In the genomic region with DNA sequence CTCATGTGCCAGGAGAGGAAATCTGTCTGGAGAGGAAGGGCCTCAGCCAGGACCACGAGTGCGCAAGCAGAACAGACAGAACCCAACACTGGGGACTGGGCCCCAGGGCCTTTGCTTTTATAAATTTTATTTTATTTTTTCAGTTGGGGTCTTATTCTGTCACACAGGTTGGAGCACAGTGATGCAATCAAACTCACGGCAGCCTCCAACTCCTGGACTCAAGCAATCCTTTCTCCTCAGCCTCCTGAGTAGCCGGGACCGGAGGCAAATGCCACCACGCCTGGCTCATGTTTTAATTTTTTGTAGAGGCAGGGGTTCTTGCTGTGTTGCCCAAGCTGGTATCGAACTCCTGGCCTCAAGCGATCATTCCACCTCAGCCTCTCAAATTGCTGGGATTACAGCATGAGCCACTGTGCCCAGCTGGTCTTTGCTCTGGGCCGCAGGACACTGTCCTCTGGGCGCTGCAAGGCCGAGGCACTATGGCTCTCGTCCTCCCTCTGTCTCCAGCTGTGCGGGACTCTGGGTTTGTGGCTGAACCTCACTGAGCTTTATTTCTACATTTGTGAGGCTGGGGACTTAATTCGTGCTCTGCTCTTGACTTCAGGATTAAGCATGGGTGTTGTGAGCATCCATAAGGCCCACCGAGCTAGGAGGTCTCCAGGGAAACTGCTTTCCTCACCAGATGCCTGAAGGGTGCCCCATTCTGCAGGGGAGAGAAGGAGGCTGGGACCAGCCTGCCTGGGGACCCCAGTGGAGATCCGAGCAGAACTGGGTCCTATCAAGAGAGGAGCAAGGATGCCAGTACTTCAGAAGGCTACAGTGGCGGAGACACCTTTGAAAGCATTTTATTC, we compare ENCODE assay signal across 19 cellular contexts.
DNase-seq lines count a peak whose midpoint lies in the region; ATAC-seq and TF ChIP-seq lines count a peak whose summit lies in the region.
"Had no signal": no experiment of that assay in that cellular context is flagged by ENCODE, and none has a peak within 500 bp of the region (broad histone marks: within the 10 kb centered on the region; RNA-seq: fewer than 3 reads in every experiment).

No MANE protein-coding gene starts in this region.

- no peak overlapping the region for H3K18ac ChIP-seq in H9 (ENCODE audit: insufficient read length, low read depth, low read length)

- H2BK120ac ChIP-seq in H9 (ENCODE audit: low read depth, low read length, poor library complexity, severe bottlenecking) = no peak overlapping the region

- no peak overlapping the region for H3T11ph ChIP-seq in H9 (ENCODE audit: low read length)

- no peak overlapping the region for H4K91ac ChIP-seq in H9 (ENCODE audit: insufficient read length, low read depth, low read length)

- H3K4me1 Mint-ChIP-seq in H9 = peaks cover 31 to 40% of the 10 kb centered on the region in 2 experiments

- H2BK12ac ChIP-seq in H9 (ENCODE audit: insufficient read length, low read depth, low read length) = no peak overlapping the region

- peaks cover 14% of the 10 kb centered on the region for H3K27me3 Mint-ChIP-seq in H9 (ENCODE audit: low read depth)

- H2BK20ac ChIP-seq in H9 (ENCODE audit: low read depth, low read length, poor library complexity, severe bottlenecking) = no peak overlapping the region

- H3K14ac ChIP-seq in H9 (ENCODE audit: insufficient read depth, low read length) = no peak overlapping the region

- H3K4me3 ChIP-seq in coronary artery (no peak overlapping the region), lower lobe of right lung (no peak overlapping the region), sigmoid colon (no peak overlapping the region), OCI-LY7 (ENCODE audit: low read depth, low read length, poor library complexity, severe bottlenecking) (no peak overlapping the region)
- H3K4me3 ChIP-seq: MG63 had no signal

- H3K9ac ChIP-seq in H9 (ENCODE audit: extremely low read depth, insufficient read length, low read length) = no peak overlapping the region

- no peaks in the 10 kb centered on the region for H3K9me2 ChIP-seq in OCI-LY7 (ENCODE audit: insufficient read depth, low read length)

- H3K36me3 Mint-ChIP-seq in H9 (ENCODE audit: insufficient read depth in 1 of 3, low read depth in 3 of 3) = no peaks in the 10 kb centered on the region

- H3K4me1 ChIP-seq in H9 (ENCODE audit: insufficient read depth, low read length) (0 out of 2 replicates have a peak, but pooled peaks cover 2% of the 10 kb centered on the region), lower lobe of right lung (no peaks in the 10 kb centered on the region), sigmoid colon (no peaks in the 10 kb centered on the region), OCI-LY7 (ENCODE audit: insufficient read depth, low read length, poor library complexity, severe bottlenecking) (no peaks in the 10 kb centered on the region)

- no peak for ATAC-seq in lower lobe of right lung

- H3K79me2 ChIP-seq in H9 (ENCODE audit: insufficient read depth, low read length) = no peaks in the 10 kb centered on the region
- no peaks in the 10 kb centered on the region for H3K79me2 ChIP-seq in OCI-LY7 (ENCODE audit: insufficient read depth, low read depth, low read length)

- no peak overlapping the region for H4K8ac ChIP-seq in H9 (replicated peaks; ENCODE audit: insufficient read length, low read depth, low read length)

- H3K9me3 ChIP-seq in H9 (ENCODE audit: control insufficient read depth, low read depth, low read length) = no peaks in the 10 kb centered on the region
- no peaks in the 10 kb centered on the region for H3K9me3 ChIP-seq in lower lobe of right lung
- no peaks in the 10 kb centered on the region for H3K9me3 ChIP-seq in sigmoid colon
- no peaks in the 10 kb centered on the region for H3K9me3 ChIP-seq in OCI-LY7 (ENCODE audit: low read length)
- H3K9me3 ChIP-seq: MG63 had no signal

- no peak overlapping the region for H2BK15ac ChIP-seq in H9 (ENCODE audit: low read depth, low read length)

- H4K5ac ChIP-seq in H9 (ENCODE audit: insufficient read length, low read depth, low read length) = no peak overlapping the region

- BruUV-seq in OCI-LY7 (replicated peaks; lab: Mats Ljungman, UMichigan) = no TSS peak

- H3K23ac ChIP-seq in H9 (ENCODE audit: insufficient read length, low read depth, low read length) = no peak overlapping the region

- TF ChIP-seq POLR2A in sigmoid colon (IDR thresholded peaks at IDR 0.05) = no peak

- H3K27ac ChIP-seq in H9 (ENCODE audit: insufficient read length, low read depth, low read length) = no peak overlapping the region
- no peak overlapping the region for H3K27ac ChIP-seq in coronary artery
- no peak overlapping the region for H3K27ac ChIP-seq in lower lobe of right lung
- no peak overlapping the region for H3K27ac ChIP-seq in sigmoid colon
- H3K27ac ChIP-seq in OCI-LY7 (ENCODE audit: low read depth, low read length, poor library complexity, severe bottlenecking) = no peak overlapping the region

- H3K56ac ChIP-seq in H9 (ENCODE audit: insufficient read length, low read depth, low read length) = no peak overlapping the region

- CTCF ChIA-PET in OCI-LY7 (lab: Charles Lee; ENCODE audit: unreplicated experiment) = no interaction called here

- no peak overlapping the region for H3K4me3 Mint-ChIP-seq in H9
- H3K4me3 Mint-ChIP-seq: HFFc6 had no signal

- no peak overlapping the region for H2BK5ac ChIP-seq in H9 (ENCODE audit: insufficient read length, low read length)

- no peak overlapping the region for H3K4ac ChIP-seq in H9 (ENCODE audit: low read depth, low read length)

- no peaks in the 10 kb centered on the region for H3K36me3 ChIP-seq in lower lobe of right lung
- H3K36me3 ChIP-seq in sigmoid colon = no peaks in the 10 kb centered on the region
- no peaks in the 10 kb centered on the region for H3K36me3 ChIP-seq in OCI-LY7 (ENCODE audit: insufficient read depth, low read length)
- H3K36me3 ChIP-seq: MG63 had no signal

- TF ChIP-seq CTCF in H9 (conservative IDR thresholded peaks at IDR 0.05) (no peak), coronary artery (IDR thresholded peaks at IDR 0.05) (no peak), lower lobe of right lung (IDR thresholded peaks at IDR 0.05) (no peak), sigmoid colon (IDR thresholded peaks at IDR 0.05) (no peak), OCI-LY7 (conservative IDR thresholded peaks at IDR 0.05; ENCODE audit: low read length) (no peak)

- no peak overlapping the region for H3K27ac Mint-ChIP-seq in H9
- H3K27ac Mint-ChIP-seq: HFFc6 had no signal

- intact Hi-C loops in lower lobe of right lung (cut with DNase I) (no loop called here), sigmoid colon (cut with DNase I) (no loop called here), OCI-LY7 (cut with micrococcal nuclease; ENCODE audit: unreplicated experiment) (no loop called here)

- POLR2A ChIA-PET in OCI-LY7 (lab: Charles Lee) = no interaction called here

- H3K4me2 ChIP-seq in H9 (ENCODE audit: insufficient read depth, insufficient read length, low read length) (no peak overlapping the region), OCI-LY7 (ENCODE audit: low read length) (no peak overlapping the region)

- H3K23me2 ChIP-seq in H9 (ENCODE audit: insufficient read length, low read depth, low read length, poor library complexity, severe bottlenecking) = no peaks in the 10 kb centered on the region

- H2AK5ac ChIP-seq in H9 (ENCODE audit: insufficient read length, low read length) = no peak overlapping the region

- H3K27me3 ChIP-seq in H9 (ENCODE audit: insufficient read depth, low read length) = no peaks in the 10 kb centered on the region
- H3K27me3 ChIP-seq in lower lobe of right lung (ENCODE audit: low read depth) = peaks cover 19% of the 10 kb centered on the region
- peaks cover 0 to 23% (median 0%) of the 10 kb centered on the region in 3 donors for H3K27me3 ChIP-seq in sigmoid colon

- no peak overlapping the region for H2AFZ ChIP-seq in H9 (ENCODE audit: low read length)
- no peak overlapping the region for H2AFZ ChIP-seq in OCI-LY7 (ENCODE audit: low read length)

- H3K79me1 ChIP-seq in H9 (ENCODE audit: insufficient read depth, low read depth, low read length, poor library complexity, severe bottlenecking) = no peaks in the 10 kb centered on the region

- no CpG with 5 or more reads among the region's 17 CpGs for WGBS in H9 (ENCODE audit: extremely low coverage, insufficient read length, low lambda C conversion rate)
- 84 to 85% methylated on average over 17 of the region's 17 CpGs for WGBS in sigmoid colon, 2 donors

- no peaks in the 10 kb centered on the region for H3K9me3 Mint-ChIP-seq in H9

- DNase-seq in H9 = peak; percentile 14
- peak; percentile 46 for DNase-seq in coronary artery (ENCODE audit: low spot score)
- DNase-seq in lower lobe of right lung = peak; percentile 14
- peak; percentile 21 for DNase-seq in sigmoid colon
- DNase-seq in OCI-LY7 (ENCODE audit: low spot score) = no peak
- no peak for DNase-seq in activated CD4-positive, alpha-beta T cell treated with anti-CD3 and anti-CD28 coated beads, Interleukin-2, amount 50 U/mL, for 48 hours
- no peak for DNase-seq in NCI-H2029 treated with DMSO at 0.1 percent for 48 hours (lab: John Stamatoyannopoulos, UW)
- DNase-seq: ACHN, COR-L47, GF-D8, HFFc6, IMR-90, Karpas-422, MG63, NCI-H1092, NCI-H146, NCI-H2227 treated with DMSO at 0.1 percent for 48 hours, NCI-H524 treated with DMSO at 0.1 percent for 48 hours, SHP77 had no signal

- H4K20me1 ChIP-seq in H9 (ENCODE audit: control insufficient read depth, insufficient read depth, insufficient read length) (no peaks in the 10 kb centered on the region), OCI-LY7 (ENCODE audit: insufficient read depth, low read length) (no peaks in the 10 kb centered on the region)

- TF ChIP-seq EP300 in sigmoid colon (IDR thresholded peaks at IDR 0.05) = no peak

Comparison
In these comparisons a context has a peak if more than half of its experiments do, and no peak if none do; other contexts are left out.
1. DNase-seq: peak in H9 (single experiment), coronary artery (single experiment), lower lobe of right lung (single experiment) and sigmoid colon (single experiment); none in OCI-LY7 (single experiment), activated CD4-positive, alpha-beta T cell treated with anti-CD3 and anti-CD28 coated beads, Interleukin-2, amount 50 U/mL, for 48 hours (0 of 2) and NCI-H2029 treated with DMSO at 0.1 percent for 48 hours (single experiment).